In the genomic region with DNA sequence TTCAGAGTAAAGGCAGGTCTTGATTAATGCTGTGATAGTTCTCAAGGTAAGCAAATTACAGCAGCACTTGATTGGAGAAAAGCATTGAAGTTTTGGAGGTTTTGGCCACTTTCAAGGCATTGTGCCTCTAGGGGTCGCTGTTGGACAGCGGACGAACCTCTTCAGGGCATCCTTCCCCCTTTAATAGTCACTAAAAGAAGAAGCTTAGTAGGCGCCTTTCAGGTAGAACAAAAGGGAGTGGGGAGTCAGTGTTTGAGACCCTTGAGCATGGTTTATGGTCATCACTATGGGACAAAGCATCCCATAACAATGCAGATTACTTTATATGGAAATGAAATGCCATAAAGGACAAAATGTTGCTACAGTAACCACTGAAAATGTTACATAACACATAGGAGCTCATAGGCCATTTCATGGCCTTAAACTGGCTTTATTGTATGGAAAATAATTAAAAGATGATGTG, we compare ENCODE assay signal across 7 cellular contexts.
A peak's percentile ranks its signal among the peaks of the same experiment; 100 is the strongest.
DNase-seq lines count a peak whose midpoint lies in the region; ATAC-seq and TF ChIP-seq lines count a peak whose summit lies in the region.

No MANE protein-coding gene starts in this region.

- peak; percentile 73 for TF ChIP-seq CTCF in WI38 (IDR thresholded peaks at IDR 0.05; ENCODE audit: low read depth, low read length)

- DNase-seq in NCI-H2196 treated with DMSO at 0.1 percent for 48 hours (lab: John Stamatoyannopoulos, UW; ENCODE audit: unreplicated experiment) = peak; percentile 27
- peak in 60 of 61 donors; percentile 10 to 93 (median 69) for DNase-seq in caudate nucleus (lab: John Stamatoyannopoulos, UW)
- DNase-seq in islet precursor cell = peak; percentile 93
- peak; percentile 85 for DNase-seq in stimulated activated CD4-positive, alpha-beta T cell treated with anti-CD3 and anti-CD28 coated beads, Interleukin-12 subunit alpha, Interleukin-12 subunit beta, amount 100 ng/mL, for 4 hours

- peak overlapping the region; percentile 60 for H3K4me3 ChIP-seq in WI38 (ENCODE audit: low read depth, low read length)

- peak; percentile 85 for ATAC-seq in GM18511 (IDR thresholded peaks at IDR 0.05; ENCODE audit: unreplicated experiment)
- ATAC-seq in HG03095 (IDR thresholded peaks at IDR 0.05; ENCODE audit: unreplicated experiment) = peak; percentile 80

- peak overlapping the region; percentile 86 for H3K27ac ChIP-seq in caudate nucleus (ENCODE audit: low read depth, low read length)

Comparison
In these comparisons a context has a peak if more than half of its experiments do, and no peak if none do; other contexts are left out.
1. Peak in every context shown above with its lines: DNase-seq, ATAC-seq, H3K4me3 ChIP-seq and H3K27ac ChIP-seq.
2. DNase-seq: peak in every context shown above with its lines; median percentile 93 in islet precursor cell; 85 in stimulated activated CD4-positive, alpha-beta T cell treated with anti-CD3 and anti-CD28 coated beads, Interleukin-12 subunit alpha, Interleukin-12 subunit beta, amount 100 ng/mL, for 4 hours; 69 in caudate nucleus; 27 in NCI-H2196 treated with DMSO at 0.1 percent for 48 hours.